ENCODE assay signal across 1 cellular context in the genomic region with DNA sequence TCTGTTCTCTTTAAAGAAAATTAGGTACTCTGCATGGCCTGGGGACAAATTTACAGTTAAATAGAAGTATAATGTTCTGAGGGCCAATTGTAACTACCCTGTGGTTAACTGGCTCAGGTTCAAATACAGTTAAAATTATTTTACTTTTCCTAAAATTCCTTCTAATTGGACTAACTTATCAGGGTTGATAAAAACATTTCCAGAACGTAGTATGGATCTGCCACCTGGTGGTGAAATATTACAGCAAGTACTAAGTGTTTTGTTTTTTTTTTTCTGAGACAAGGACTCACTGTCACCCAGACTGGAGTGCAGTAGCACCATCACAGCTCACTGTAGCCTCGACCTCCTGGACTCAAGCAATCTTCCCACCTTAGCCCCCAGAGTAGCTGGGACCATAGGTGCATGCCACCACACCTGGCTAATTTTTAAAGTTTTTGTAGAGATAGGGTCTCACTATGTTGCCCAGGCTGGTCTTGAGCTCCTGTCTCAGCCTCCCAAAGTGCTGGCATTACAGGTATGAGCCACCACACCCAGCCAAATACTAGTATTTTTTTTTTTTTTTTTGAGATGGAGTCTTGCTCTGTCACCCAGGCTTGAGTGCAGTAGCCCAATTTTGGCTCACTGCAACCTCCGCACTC.
TF ChIP-seq lines count a peak whose summit lies in the region.

No MANE protein-coding gene starts in this region.

TF ChIP-seq in HCT116, 20 proteins besides CTCF, POLR2A, EP300 and RAD21 (continued from another document):
- TF ChIP-seq, protein P1, sequence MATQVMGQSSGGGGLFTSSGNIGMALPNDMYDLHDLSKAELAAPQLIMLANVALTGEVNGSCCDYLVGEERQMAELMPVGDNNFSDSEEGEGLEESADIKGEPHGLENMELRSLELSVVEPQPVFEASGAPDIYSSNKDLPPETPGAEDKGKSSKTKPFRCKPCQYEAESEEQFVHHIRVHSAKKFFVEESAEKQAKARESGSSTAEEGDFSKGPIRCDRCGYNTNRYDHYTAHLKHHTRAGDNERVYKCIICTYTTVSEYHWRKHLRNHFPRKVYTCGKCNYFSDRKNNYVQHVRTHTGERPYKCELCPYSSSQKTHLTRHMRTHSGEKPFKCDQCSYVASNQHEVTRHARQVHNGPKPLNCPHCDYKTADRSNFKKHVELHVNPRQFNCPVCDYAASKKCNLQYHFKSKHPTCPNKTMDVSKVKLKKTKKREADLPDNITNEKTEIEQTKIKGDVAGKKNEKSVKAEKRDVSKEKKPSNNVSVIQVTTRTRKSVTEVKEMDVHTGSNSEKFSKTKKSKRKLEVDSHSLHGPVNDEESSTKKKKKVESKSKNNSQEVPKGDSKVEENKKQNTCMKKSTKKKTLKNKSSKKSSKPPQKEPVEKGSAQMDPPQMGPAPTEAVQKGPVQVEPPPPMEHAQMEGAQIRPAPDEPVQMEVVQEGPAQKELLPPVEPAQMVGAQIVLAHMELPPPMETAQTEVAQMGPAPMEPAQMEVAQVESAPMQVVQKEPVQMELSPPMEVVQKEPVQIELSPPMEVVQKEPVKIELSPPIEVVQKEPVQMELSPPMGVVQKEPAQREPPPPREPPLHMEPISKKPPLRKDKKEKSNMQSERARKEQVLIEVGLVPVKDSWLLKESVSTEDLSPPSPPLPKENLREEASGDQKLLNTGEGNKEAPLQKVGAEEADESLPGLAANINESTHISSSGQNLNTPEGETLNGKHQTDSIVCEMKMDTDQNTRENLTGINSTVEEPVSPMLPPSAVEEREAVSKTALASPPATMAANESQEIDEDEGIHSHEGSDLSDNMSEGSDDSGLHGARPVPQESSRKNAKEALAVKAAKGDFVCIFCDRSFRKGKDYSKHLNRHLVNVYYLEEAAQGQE (IDR thresholded peaks at IDR 0.05; ENCODE audit: low read depth): no peak
- no peak for TF ChIP-seq EZH2 (IDR thresholded peaks at IDR 0.05)
- TF ChIP-seq, protein P2, sequence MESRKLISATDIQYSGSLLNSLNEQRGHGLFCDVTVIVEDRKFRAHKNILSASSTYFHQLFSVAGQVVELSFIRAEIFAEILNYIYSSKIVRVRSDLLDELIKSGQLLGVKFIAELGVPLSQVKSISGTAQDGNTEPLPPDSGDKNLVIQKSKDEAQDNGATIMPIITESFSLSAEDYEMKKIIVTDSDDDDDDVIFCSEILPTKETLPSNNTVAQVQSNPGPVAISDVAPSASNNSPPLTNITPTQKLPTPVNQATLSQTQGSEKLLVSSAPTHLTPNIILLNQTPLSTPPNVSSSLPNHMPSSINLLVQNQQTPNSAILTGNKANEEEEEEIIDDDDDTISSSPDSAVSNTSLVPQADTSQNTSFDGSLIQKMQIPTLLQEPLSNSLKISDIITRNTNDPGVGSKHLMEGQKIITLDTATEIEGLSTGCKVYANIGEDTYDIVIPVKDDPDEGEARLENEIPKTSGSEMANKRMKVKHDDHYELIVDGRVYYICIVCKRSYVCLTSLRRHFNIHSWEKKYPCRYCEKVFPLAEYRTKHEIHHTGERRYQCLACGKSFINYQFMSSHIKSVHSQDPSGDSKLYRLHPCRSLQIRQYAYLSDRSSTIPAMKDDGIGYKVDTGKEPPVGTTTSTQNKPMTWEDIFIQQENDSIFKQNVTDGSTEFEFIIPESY (IDR thresholded peaks at IDR 0.05; ENCODE audit: extremely low read depth, insufficient replicate concordance, low read length): no peak
- TF ChIP-seq ZNF274 (IDR thresholded peaks at IDR 0.05; ENCODE audit: low read depth, low read length): no peak
- TF ChIP-seq, protein P3, sequence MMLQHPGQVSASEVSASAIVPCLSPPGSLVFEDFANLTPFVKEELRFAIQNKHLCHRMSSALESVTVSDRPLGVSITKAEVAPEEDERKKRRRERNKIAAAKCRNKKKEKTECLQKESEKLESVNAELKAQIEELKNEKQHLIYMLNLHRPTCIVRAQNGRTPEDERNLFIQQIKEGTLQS (IDR thresholded peaks at IDR 0.05): no peak
- no peak for TF ChIP-seq CEBPB (IDR thresholded peaks at IDR 0.05; ENCODE audit: low read depth)
- TF ChIP-seq EZH2phosphoT487 (IDR thresholded peaks at IDR 0.05; ENCODE audit: borderline replicate concordance): no peak
- TF ChIP-seq ELF1 (IDR thresholded peaks at IDR 0.05; ENCODE audit: borderline replicate concordance, low read depth): no peak
- TF ChIP-seq ZFX (IDR thresholded peaks at IDR 0.05): no peak
